1 cellular context compared by ENCODE assay signal in genomic region chr12:53696655-53697321, GRCh38.
TF ChIP-seq lines count a peak whose summit lies in the region.

No MANE protein-coding gene starts in this region.

TF ChIP-seq in WTC11, 78 proteins besides CTCF, POLR2A, EP300 and RAD21 (continued from another document):
- TF ChIP-seq ERG (CRISPR knock-in tag; IDR thresholded peaks at IDR 0.05), result no peak
- TF ChIP-seq JUN (CRISPR knock-in tag; IDR thresholded peaks at IDR 0.05), result no peak
- TF ChIP-seq TEAD1 (CRISPR knock-in tag; IDR thresholded peaks at IDR 0.05), result no peak
